ENCODE assay signal across 1 cellular context in genomic region chr3:161386991-161387390, GRCh38.
TF ChIP-seq lines count a peak whose summit lies in the region.

No MANE protein-coding gene starts in this region.

TF ChIP-seq in HepG2, 621 proteins besides CTCF, POLR2A, EP300 and RAD21 (continued from another document and continues in another):
- TF ChIP-seq ZNF570 (CRISPR knock-in tag; IDR thresholded peaks at IDR 0.05; ENCODE audit: borderline replicate concordance) (no peak), HNF4A (CRISPR knock-in tag; IDR thresholded peaks at IDR 0.05) (0 out of 2 replicates have a peak, but pooled peaks have one; percentile 22), CHD4 (IDR thresholded peaks at IDR 0.05; ENCODE audit: borderline replicate concordance, low read length) (no peak), ZNF543 (CRISPR knock-in tag; IDR thresholded peaks at IDR 0.05) (no peak), JDP2 (CRISPR knock-in tag; IDR thresholded peaks at IDR 0.05; ENCODE audit: borderline replicate concordance) (no peak), ZHX1 (CRISPR knock-in tag; IDR thresholded peaks at IDR 0.05; ENCODE audit: low read depth) (no peak), ZNF280B (CRISPR knock-in tag; IDR thresholded peaks at IDR 0.05; ENCODE audit: borderline replicate concordance) (no peak), ZNF432 (CRISPR knock-in tag; IDR thresholded peaks at IDR 0.05; ENCODE audit: borderline replicate concordance) (no peak), ZNF281 (CRISPR knock-in tag; IDR thresholded peaks at IDR 0.05; ENCODE audit: borderline replicate concordance) (no peak), PHF20 (CRISPR knock-in tag; IDR thresholded peaks at IDR 0.05) (no peak), UBTF (CRISPR knock-in tag; IDR thresholded peaks at IDR 0.05) (no peak), ZNF251 (CRISPR knock-in tag; IDR thresholded peaks at IDR 0.05) (no peak), ZBTB4 (CRISPR knock-in tag; IDR thresholded peaks at IDR 0.05; ENCODE audit: borderline replicate concordance) (no peak), ZFP82 (CRISPR knock-in tag; IDR thresholded peaks at IDR 0.05; ENCODE audit: borderline replicate concordance) (no peak), NPAS2 (CRISPR knock-in tag; IDR thresholded peaks at IDR 0.05; ENCODE audit: borderline replicate concordance) (no peak), DMAP1 (CRISPR knock-in tag; IDR thresholded peaks at IDR 0.05) (no peak), ZNF143 (CRISPR knock-in tag; IDR thresholded peaks at IDR 0.05) (no peak), ONECUT2 (CRISPR knock-in tag; IDR thresholded peaks at IDR 0.05) (peak; percentile 78), DR1 (CRISPR knock-in tag; IDR thresholded peaks at IDR 0.05) (no peak), SOX6 (IDR thresholded peaks at IDR 0.05) (no peak), SOX6 (CRISPR knock-in tag; IDR thresholded peaks at IDR 0.05) (no peak), ZNF17 (CRISPR knock-in tag; IDR thresholded peaks at IDR 0.05) (no peak), NFATC3 (CRISPR knock-in tag; IDR thresholded peaks at IDR 0.05) (no peak), ASH2L (IDR thresholded peaks at IDR 0.05; ENCODE audit: insufficient read length, low read depth, low read length) (no peak), FOXP1 (IDR thresholded peaks at IDR 0.05) (no peak), FOXP1 (CRISPR knock-in tag; IDR thresholded peaks at IDR 0.05) (no peak), ZBTB21 (CRISPR knock-in tag; IDR thresholded peaks at IDR 0.05) (no peak), ZNF572 (CRISPR knock-in tag; IDR thresholded peaks at IDR 0.05) (no peak), DPF2 (CRISPR knock-in tag; IDR thresholded peaks at IDR 0.05; ENCODE audit: borderline replicate concordance, low read depth) (no peak), ZNF10 (CRISPR knock-in tag; IDR thresholded peaks at IDR 0.05; ENCODE audit: borderline replicate concordance, low read depth) (no peak), SYNCRIP (IDR thresholded peaks at IDR 0.05; ENCODE audit: insufficient read depth, low read depth, low read length) (no peak), THYN1 (CRISPR knock-in tag; IDR thresholded peaks at IDR 0.05; ENCODE audit: borderline replicate concordance, low read depth) (no peak), ZSCAN31 (CRISPR knock-in tag; IDR thresholded peaks at IDR 0.05; ENCODE audit: low read depth) (no peak), PTBP1 (IDR thresholded peaks at IDR 0.05; ENCODE audit: low read depth, low read length, poor library complexity, severe bottlenecking) (no peak), MXD3 (CRISPR knock-in tag; IDR thresholded peaks at IDR 0.05) (no peak)
- TF ChIP-seq, protein P1, sequence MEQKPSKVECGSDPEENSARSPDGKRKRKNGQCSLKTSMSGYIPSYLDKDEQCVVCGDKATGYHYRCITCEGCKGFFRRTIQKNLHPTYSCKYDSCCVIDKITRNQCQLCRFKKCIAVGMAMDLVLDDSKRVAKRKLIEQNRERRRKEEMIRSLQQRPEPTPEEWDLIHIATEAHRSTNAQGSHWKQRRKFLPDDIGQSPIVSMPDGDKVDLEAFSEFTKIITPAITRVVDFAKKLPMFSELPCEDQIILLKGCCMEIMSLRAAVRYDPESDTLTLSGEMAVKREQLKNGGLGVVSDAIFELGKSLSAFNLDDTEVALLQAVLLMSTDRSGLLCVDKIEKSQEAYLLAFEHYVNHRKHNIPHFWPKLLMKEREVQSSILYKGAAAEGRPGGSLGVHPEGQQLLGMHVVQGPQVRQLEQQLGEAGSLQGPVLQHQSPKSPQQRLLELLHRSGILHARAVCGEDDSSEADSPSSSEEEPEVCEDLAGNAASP (CRISPR knock-in tag; IDR thresholded peaks at IDR 0.05; ENCODE audit: borderline replicate concordance), result no peak
- TF ChIP-seq, protein P2, sequence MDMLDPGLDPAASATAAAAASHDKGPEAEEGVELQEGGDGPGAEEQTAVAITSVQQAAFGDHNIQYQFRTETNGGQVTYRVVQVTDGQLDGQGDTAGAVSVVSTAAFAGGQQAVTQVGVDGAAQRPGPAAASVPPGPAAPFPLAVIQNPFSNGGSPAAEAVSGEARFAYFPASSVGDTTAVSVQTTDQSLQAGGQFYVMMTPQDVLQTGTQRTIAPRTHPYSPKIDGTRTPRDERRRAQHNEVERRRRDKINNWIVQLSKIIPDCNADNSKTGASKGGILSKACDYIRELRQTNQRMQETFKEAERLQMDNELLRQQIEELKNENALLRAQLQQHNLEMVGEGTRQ (IDR thresholded peaks at IDR 0.05; ENCODE audit: low read depth, low read length), result no peak
- TF ChIP-seq, protein P2 (CRISPR knock-in tag; IDR thresholded peaks at IDR 0.05; ENCODE audit: borderline replicate concordance), result no peak
- TF ChIP-seq, protein P3, sequence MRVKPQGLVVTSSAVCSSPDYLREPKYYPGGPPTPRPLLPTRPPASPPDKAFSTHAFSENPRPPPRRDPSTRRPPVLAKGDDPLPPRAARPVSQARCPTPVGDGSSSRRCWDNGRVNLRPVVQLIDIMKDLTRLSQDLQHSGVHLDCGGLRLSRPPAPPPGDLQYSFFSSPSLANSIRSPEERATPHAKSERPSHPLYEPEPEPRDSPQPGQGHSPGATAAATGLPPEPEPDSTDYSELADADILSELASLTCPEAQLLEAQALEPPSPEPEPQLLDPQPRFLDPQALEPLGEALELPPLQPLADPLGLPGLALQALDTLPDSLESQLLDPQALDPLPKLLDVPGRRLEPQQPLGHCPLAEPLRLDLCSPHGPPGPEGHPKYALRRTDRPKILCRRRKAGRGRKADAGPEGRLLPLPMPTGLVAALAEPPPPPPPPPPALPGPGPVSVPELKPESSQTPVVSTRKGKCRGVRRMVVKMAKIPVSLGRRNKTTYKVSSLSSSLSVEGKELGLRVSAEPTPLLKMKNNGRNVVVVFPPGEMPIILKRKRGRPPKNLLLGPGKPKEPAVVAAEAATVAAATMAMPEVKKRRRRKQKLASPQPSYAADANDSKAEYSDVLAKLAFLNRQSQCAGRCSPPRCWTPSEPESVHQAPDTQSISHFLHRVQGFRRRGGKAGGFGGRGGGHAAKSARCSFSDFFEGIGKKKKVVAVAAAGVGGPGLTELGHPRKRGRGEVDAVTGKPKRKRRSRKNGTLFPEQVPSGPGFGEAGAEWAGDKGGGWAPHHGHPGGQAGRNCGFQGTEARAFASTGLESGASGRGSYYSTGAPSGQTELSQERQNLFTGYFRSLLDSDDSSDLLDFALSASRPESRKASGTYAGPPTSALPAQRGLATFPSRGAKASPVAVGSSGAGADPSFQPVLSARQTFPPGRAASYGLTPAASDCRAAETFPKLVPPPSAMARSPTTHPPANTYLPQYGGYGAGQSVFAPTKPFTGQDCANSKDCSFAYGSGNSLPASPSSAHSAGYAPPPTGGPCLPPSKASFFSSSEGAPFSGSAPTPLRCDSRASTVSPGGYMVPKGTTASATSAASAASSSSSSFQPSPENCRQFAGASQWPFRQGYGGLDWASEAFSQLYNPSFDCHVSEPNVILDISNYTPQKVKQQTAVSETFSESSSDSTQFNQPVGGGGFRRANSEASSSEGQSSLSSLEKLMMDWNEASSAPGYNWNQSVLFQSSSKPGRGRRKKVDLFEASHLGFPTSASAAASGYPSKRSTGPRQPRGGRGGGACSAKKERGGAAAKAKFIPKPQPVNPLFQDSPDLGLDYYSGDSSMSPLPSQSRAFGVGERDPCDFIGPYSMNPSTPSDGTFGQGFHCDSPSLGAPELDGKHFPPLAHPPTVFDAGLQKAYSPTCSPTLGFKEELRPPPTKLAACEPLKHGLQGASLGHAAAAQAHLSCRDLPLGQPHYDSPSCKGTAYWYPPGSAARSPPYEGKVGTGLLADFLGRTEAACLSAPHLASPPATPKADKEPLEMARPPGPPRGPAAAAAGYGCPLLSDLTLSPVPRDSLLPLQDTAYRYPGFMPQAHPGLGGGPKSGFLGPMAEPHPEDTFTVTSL (CRISPR knock-in tag; IDR thresholded peaks at IDR 0.05; ENCODE audit: borderline replicate concordance), result peak; percentile 40; the same call in 1 of the 2 replicates
